ENCODE assay signal across 1 cellular context in genomic region chr22:20537325-20537756, GRCh38.
TF ChIP-seq lines count a peak whose summit lies in the region.

No MANE protein-coding gene starts in this region.

TF ChIP-seq in SK-N-SH, 30 proteins besides CTCF, POLR2A, EP300 and RAD21 (continued from another document):
- TF ChIP-seq SIN3A (IDR thresholded peaks at IDR 0.05; ENCODE audit: borderline replicate concordance, low read depth, low read length) (no peak), RXRA (IDR thresholded peaks at IDR 0.05; ENCODE audit: borderline replicate concordance, low read depth) (no peak), NRF1 (IDR thresholded peaks at IDR 0.05; ENCODE audit: low read depth, low read length) (no peak), ELF1 (IDR thresholded peaks at IDR 0.05) (no peak), JUND (IDR thresholded peaks at IDR 0.05) (no peak), USF1 (IDR thresholded peaks at IDR 0.05; ENCODE audit: borderline replicate concordance, low read depth) (no peak), EZH2phosphoT487 (IDR thresholded peaks at IDR 0.05; ENCODE audit: borderline replicate concordance, low read depth) (no peak), SMC3 (IDR thresholded peaks at IDR 0.05; ENCODE audit: low read depth, low read length) (no peak), GATA2 (CRISPR knock-in tag; IDR thresholded peaks at IDR 0.05) (no peak), TAF1 (IDR thresholded peaks at IDR 0.05; ENCODE audit: borderline replicate concordance, low read depth, low read length) (no peak), MAX (IDR thresholded peaks at IDR 0.05; ENCODE audit: low read depth) (no peak), TCF12 (IDR thresholded peaks at IDR 0.05) (no peak), PBX3 (IDR thresholded peaks at IDR 0.05) (no peak), POLR2AphosphoS5 (IDR thresholded peaks at IDR 0.05; ENCODE audit: low read depth, low read length) (no peak), MXI1 (IDR thresholded peaks at IDR 0.05; ENCODE audit: low read depth, low read length) (no peak), TEAD4 (IDR thresholded peaks at IDR 0.05; ENCODE audit: borderline replicate concordance, insufficient read depth) (no peak), NFIC (IDR thresholded peaks at IDR 0.05; ENCODE audit: borderline replicate concordance) (no peak)
